Comparison of ENCODE assay signal across 22 cellular contexts in genomic region chr1:117392776-117393175, GRCh38.
"Had no signal": no experiment of that assay in that cellular context is flagged by ENCODE, and none has a peak within 500 bp of the region (broad histone marks: within the 10 kb centered on the region; RNA-seq: fewer than 3 reads in every experiment).

No MANE protein-coding gene starts in this region.

- H3K27ac ChIP-seq: cardiac muscle cell, epithelial cell of prostate, gastrocnemius medialis, heart left ventricle, left lung had no signal

- H3K9me3 ChIP-seq: gastrocnemius medialis, heart left ventricle, left lung, mucosa of descending colon had no signal

- H3K27me3 Mint-ChIP-seq: activated CD4-positive, alpha-beta T cell treated with anti-CD3 and anti-CD28 coated beads, Interleukin-2, amount 10 ng/mL, durations not matched to agents 7 days and 5 days; effector memory CD8-positive, alpha-beta T cell; natural killer cell treated with Interleukin-12 subunit alpha and Interleukin-12 subunit beta and Interleukin-15 and Interleukin-18, amount 100 ng/mL, for 72 hours had no signal

- H3K36me3 ChIP-seq: cardiac muscle cell, gastrocnemius medialis, heart left ventricle, left lung had no signal

- H3K27me3 ChIP-seq: cardiac muscle cell, gastrocnemius medialis, heart left ventricle, left lung had no signal

- H3K4me3 Mint-ChIP-seq: activated CD4-positive, alpha-beta T cell treated with anti-CD3 and anti-CD28 coated beads, Interleukin-2, amount 10 ng/mL, durations not matched to agents 7 days and 5 days; effector memory CD8-positive, alpha-beta T cell; natural killer cell treated with Interleukin-12 subunit alpha and Interleukin-12 subunit beta and Interleukin-15 and Interleukin-18, amount 100 ng/mL, for 72 hours had no signal

- DNase-seq: activated CD4-positive, alpha-beta T cell treated with anti-CD3 and anti-CD28 coated beads, Interleukin-2, amount 10 ng/mL, durations not matched to agents 7 days and 5 days; activated CD4-positive, CD25-positive, alpha-beta regulatory T cell; activated CD8-positive, alpha-beta memory T cell treated with anti-CD3 and anti-CD28 coated beads for 24 hours; activated CD8-positive, alpha-beta memory T cell treated with anti-CD3 and anti-CD28 coated beads, Interleukin-2, amount 50 U/mL, for 48 hours; activated gamma-delta T cell treated with Interleukin-2 at 50 U/mL for 16 hours; dermis blood vessel endothelial cell; effector memory CD8-positive, alpha-beta T cell; gastrocnemius medialis; heart left ventricle; left lung; mammary epithelial cell; mucosa of descending colon; stimulated activated CD4-positive, alpha-beta T cell treated with anti-CD3 and anti-CD28 coated beads, Interleukin-12 subunit alpha, Interleukin-12 subunit beta, amount 100 ng/mL, for 4 hours; stimulated activated CD4-positive, alpha-beta T cell treated with anti-CD3 and anti-CD28 coated beads, Interleukin-1b, Interleukin-23, amount 100 ng/mL, for 48 hours; stimulated activated CD8-positive, alpha-beta memory T cell treated with anti-CD3 and anti-CD28 coated beads, Interleukin-4, amount 100 ng/mL, for 48 hours; stimulated activated naive CD4-positive, alpha-beta T cell; T-helper 1 cell; T-helper 9 cell had no signal

- H3K36me3 Mint-ChIP-seq: natural killer cell treated with Interleukin-12 subunit alpha and Interleukin-12 subunit beta and Interleukin-15 and Interleukin-18, amount 100 ng/mL, for 72 hours had no signal

- H3K4me3 ChIP-seq: cardiac muscle cell, gastrocnemius medialis, heart left ventricle, left lung, mucosa of descending colon had no signal

- H3K27ac Mint-ChIP-seq: activated CD4-positive, alpha-beta T cell treated with anti-CD3 and anti-CD28 coated beads, Interleukin-2, amount 10 ng/mL, durations not matched to agents 7 days and 5 days; activated naive CD4-positive, alpha-beta T cell treated with anti-CD3 and anti-CD28 coated beads, Interleukin-2, amount 50 U/mL, for 72 hours; effector memory CD8-positive, alpha-beta T cell; natural killer cell treated with Interleukin-12 subunit alpha and Interleukin-12 subunit beta and Interleukin-15 and Interleukin-18, amount 100 ng/mL, for 72 hours had no signal

- H3K9me3 Mint-ChIP-seq: effector memory CD8-positive, alpha-beta T cell; natural killer cell treated with Interleukin-12 subunit alpha and Interleukin-12 subunit beta and Interleukin-15 and Interleukin-18, amount 100 ng/mL, for 72 hours had no signal

- ATAC-seq: activated naive CD4-positive, alpha-beta T cell treated with anti-CD3 and anti-CD28 coated beads, Interleukin-2, amount 50 U/mL, for 72 hours; effector memory CD8-positive, alpha-beta T cell; gastrocnemius medialis; heart left ventricle; left lung; mucosa of descending colon; natural killer cell treated with Interleukin-12 subunit alpha and Interleukin-12 subunit beta and Interleukin-15 and Interleukin-18, amount 100 ng/mL, for 72 hours had no signal

- H3K4me1 ChIP-seq: left lung had no signal
